ENCODE assay signal across 22 cellular contexts in genomic region chr10:122161795-122162194, GRCh38.
"Had no signal": no experiment of that assay in that cellular context is flagged by ENCODE, and none has a peak within 500 bp of the region (broad histone marks: within the 10 kb centered on the region; RNA-seq: fewer than 3 reads in every experiment).

No MANE protein-coding gene starts in this region.

- H3K36me3 ChIP-seq: brain microvascular endothelial cell, upper lobe of right lung had no signal

- H3K27ac Mint-ChIP-seq: activated CD4-positive, alpha-beta T cell treated with anti-CD3 and anti-CD28 coated beads, Interleukin-2, amount 10 ng/mL, durations not matched to agents 7 days and 5 days; activated CD8-positive, alpha-beta memory T cell treated with anti-CD3 and anti-CD28 coated beads, Interleukin-2, amount 10 ng/mL, durations not matched to agents 7 days and 5 days; activated CD8-positive, alpha-beta T cell treated with anti-CD3 and anti-CD28 coated beads for 36 hours; activated naive CD4-positive, alpha-beta T cell treated with anti-CD3 and anti-CD28 coated beads, Interleukin-2, amount 10 ng/mL, durations not matched to agents 7 days and 5 days; natural killer cell had no signal

- ATAC-seq: activated CD4-positive, CD25-positive, alpha-beta regulatory T cell treated with anti-CD3 and anti-CD28 coated beads, Interleukin-2, amount 50 U/mL, for 24 hours; activated CD8-positive, alpha-beta memory T cell treated with anti-CD3 and anti-CD28 coated beads, Interleukin-2, amount 10 ng/mL, durations not matched to agents 7 days and 5 days; activated CD8-positive, alpha-beta T cell treated with anti-CD3 and anti-CD28 coated beads for 36 hours; natural killer cell had no signal

- H3K36me3 Mint-ChIP-seq: activated CD8-positive, alpha-beta memory T cell treated with anti-CD3 and anti-CD28 coated beads, Interleukin-2, amount 10 ng/mL, durations not matched to agents 7 days and 5 days; activated naive CD4-positive, alpha-beta T cell treated with anti-CD3 and anti-CD28 coated beads, Interleukin-2, amount 10 ng/mL, durations not matched to agents 7 days and 5 days; natural killer cell had no signal

- H3K27me3 ChIP-seq: brain microvascular endothelial cell, upper lobe of right lung had no signal

- H3K9me3 ChIP-seq: left ventricle myocardium inferior, upper lobe of right lung had no signal

- H3K4me3 ChIP-seq: left ventricle myocardium inferior, upper lobe of right lung had no signal

- DNase-seq: activated CD4-positive, alpha-beta T cell treated with anti-CD3 and anti-CD28 coated beads, Interleukin-2, amount 10 ng/mL, durations not matched to agents 7 days and 5 days; activated CD8-positive, alpha-beta memory T cell treated with anti-CD3 and anti-CD28 coated beads, Interleukin-2, amount 10 ng/mL, durations not matched to agents 7 days and 5 days; activated CD8-positive, alpha-beta T cell treated with anti-CD3 and anti-CD28 coated beads for 36 hours; activated effector memory CD4-positive, alpha-beta T cell treated with anti-CD3 and anti-CD28 coated beads, Interleukin-2, amount 50 U/mL, for 16 hours; activated naive CD4-positive, alpha-beta T cell treated with anti-CD3 and anti-CD28 coated beads, Interleukin-2, amount 10 ng/mL, durations not matched to agents 7 days and 5 days; activated T-cell treated with anti-CD3 and anti-CD28 coated beads for 4 hours; brain microvascular endothelial cell; central memory CD4-positive, alpha-beta T cell; dermis blood vessel endothelial cell; effector CD8-positive, alpha-beta T cell; erythroblast; foreskin keratinocyte; hippocampal formation; left ventricle myocardium inferior; midbrain; natural killer cell; occipital lobe; stimulated activated CD4-positive, alpha-beta T cell treated with anti-CD3 and anti-CD28 coated beads, Interleukin-4, amount 100 ng/mL, for 24 hours; stimulated activated naive CD4-positive, alpha-beta T cell treated with Interleukin-2 at 50 U/mL for 16 hours; upper lobe of right lung had no signal

- H3K27me3 Mint-ChIP-seq: progenitor cell of endocrine pancreas had no signal

- H3K4me3 Mint-ChIP-seq: activated CD4-positive, alpha-beta T cell treated with anti-CD3 and anti-CD28 coated beads, Interleukin-2, amount 10 ng/mL, durations not matched to agents 7 days and 5 days; activated CD8-positive, alpha-beta memory T cell treated with anti-CD3 and anti-CD28 coated beads, Interleukin-2, amount 10 ng/mL, durations not matched to agents 7 days and 5 days; activated CD8-positive, alpha-beta T cell treated with anti-CD3 and anti-CD28 coated beads for 36 hours; activated naive CD4-positive, alpha-beta T cell treated with anti-CD3 and anti-CD28 coated beads, Interleukin-2, amount 10 ng/mL, durations not matched to agents 7 days and 5 days; natural killer cell had no signal

- H3K9me3 Mint-ChIP-seq: activated CD4-positive, alpha-beta T cell treated with anti-CD3 and anti-CD28 coated beads, Interleukin-2, amount 10 ng/mL, durations not matched to agents 7 days and 5 days; activated CD8-positive, alpha-beta T cell treated with anti-CD3 and anti-CD28 coated beads for 36 hours; activated naive CD4-positive, alpha-beta T cell treated with anti-CD3 and anti-CD28 coated beads, Interleukin-2, amount 10 ng/mL, durations not matched to agents 7 days and 5 days; natural killer cell had no signal

- H3K27ac ChIP-seq: brain microvascular endothelial cell, foreskin keratinocyte, upper lobe of right lung had no signal

- H3K4me1 Mint-ChIP-seq: activated CD4-positive, alpha-beta T cell treated with anti-CD3 and anti-CD28 coated beads, Interleukin-2, amount 10 ng/mL, durations not matched to agents 7 days and 5 days; activated naive CD4-positive, alpha-beta T cell treated with anti-CD3 and anti-CD28 coated beads, Interleukin-2, amount 10 ng/mL, durations not matched to agents 7 days and 5 days had no signal
